13 cellular contexts compared by ENCODE assay signal in genomic region chr14:100342195-100342594, GRCh38. TPM values are rescaled to one million over a fixed set of nuclear protein-coding genes. Genes with fewer than 3 reads are reported as not detected.
DNase-seq lines count a peak whose midpoint lies in the region; ATAC-seq and TF ChIP-seq lines count a peak whose summit lies in the region.
"Had no signal": no experiment of that assay in that cellular context is flagged by ENCODE, and none has a peak within 500 bp of the region (broad histone marks: within the 10 kb centered on the region; RNA-seq: fewer than 3 reads in every experiment).

No MANE protein-coding gene starts in this region.

- no peaks in the 10 kb centered on the region for H3K9me3 Mint-ChIP-seq in activated naive CD4-positive, alpha-beta T cell treated with anti-CD3 and anti-CD28 coated beads, Interleukin-2, amount 50 U/mL, for 72 hours
- no peaks in the 10 kb centered on the region for H3K9me3 Mint-ChIP-seq in brain
- H3K9me3 Mint-ChIP-seq: IgD-negative memory B cell had no signal

- H3K4me3 Mint-ChIP-seq in brain, result no peak overlapping the region

- H3K27me3 ChIP-seq in muscle layer of duodenum (ENCODE audit: low read depth, low read length), result no peaks in the 10 kb centered on the region
- no peaks in the 10 kb centered on the region for H3K27me3 ChIP-seq in tibial artery

- H3K4me1 ChIP-seq in muscle layer of duodenum (ENCODE audit: control insufficient read depth in 1 of 2, insufficient read depth in 2 of 2, low read length in 2 of 2) (peaks cover 7 to 15% of the 10 kb centered on the region in 2 donors), tibial artery (peaks cover 0 to 23% (median 16%) of the 10 kb centered on the region in 4 donors)

- ATAC-seq in activated naive CD4-positive, alpha-beta T cell treated with anti-CD3 and anti-CD28 coated beads, Interleukin-2, amount 50 U/mL, for 72 hours, result peak in 1 of 2 donors; percentile 17

- no peak overlapping the region for H3K4me3 ChIP-seq in muscle layer of duodenum (ENCODE audit: low read depth in 1 of 2, low read length in 2 of 2)
- no peak overlapping the region for H3K4me3 ChIP-seq in tibial artery

- DNase-seq in activated naive CD4-positive, alpha-beta T cell treated with anti-CD3 and anti-CD28 coated beads, Interleukin-2, amount 50 U/mL, for 72 hours (ENCODE audit: low spot score in 2 of 2), result no peak
- no peak for DNase-seq in activated naive CD4-positive, alpha-beta T cell treated with anti-CD3 and anti-CD28 coated beads, Interleukin-2, amount 50 U/mL, for 16 hours
- DNase-seq in tibial artery, result no peak
- DNase-seq in NCI-H128 (lab: John Stamatoyannopoulos, UW; ENCODE audit: unreplicated experiment), result no peak
- DNase-seq in amniotic stem cell (lab: John Stamatoyannopoulos, UW), result no peak
- DNase-seq in GDM1 (lab: John Stamatoyannopoulos, UW), result no peak
- DNase-seq: activated T-cell treated with anti-CD3 and anti-CD28 coated beads, Interleukin-2, amount 50 U/mL, for 48 hours; effector CD8-positive, alpha-beta T cell; NCI-H2081 treated with DMSO at 0.1 percent for 48 hours had no signal

- peaks cover 48 to 52% of the 10 kb centered on the region in 2 donors for H3K36me3 Mint-ChIP-seq in activated naive CD4-positive, alpha-beta T cell treated with anti-CD3 and anti-CD28 coated beads, Interleukin-2, amount 50 U/mL, for 72 hours
- H3K36me3 Mint-ChIP-seq in brain, result peaks cover 82% of the 10 kb centered on the region

- H3K36me3 ChIP-seq in muscle layer of duodenum (ENCODE audit: control insufficient read depth in 1 of 2, insufficient read depth in 2 of 2, low read length in 2 of 2), result peaks cover 26 to 29% of the 10 kb centered on the region in 2 donors
- peaks cover 5 to 47% (median 31%) of the 10 kb centered on the region in 3 donors for H3K36me3 ChIP-seq in tibial artery

- TF ChIP-seq CTCF in brain (conservative IDR thresholded peaks at IDR 0.05), result no peak
- TF ChIP-seq CTCF in tibial artery (IDR thresholded peaks at IDR 0.05), result no peak

- peaks cover 20% of the 10 kb centered on the region for H3K4me1 Mint-ChIP-seq in brain

- no peaks in the 10 kb centered on the region for H3K27me3 Mint-ChIP-seq in brain
- H3K27me3 Mint-ChIP-seq: IgD-negative memory B cell had no signal

- H3K27ac Mint-ChIP-seq in activated naive CD4-positive, alpha-beta T cell treated with anti-CD3 and anti-CD28 coated beads, Interleukin-2, amount 50 U/mL, for 72 hours, result peak overlapping the region; percentile 91 to 92
- H3K27ac Mint-ChIP-seq in brain, result peak overlapping the region in 3 of 5 experiments; percentile 26 to 96 (median 95)

- H3K9me3 ChIP-seq in muscle layer of duodenum (ENCODE audit: control insufficient read depth in 1 of 2, low read length in 2 of 2), result no peaks in the 10 kb centered on the region
- H3K9me3 ChIP-seq in tibial artery, result no peaks in the 10 kb centered on the region

- H3K27ac ChIP-seq in muscle layer of duodenum (ENCODE audit: low read length), result peak overlapping the region; percentile 87
- peak overlapping the region; percentile 77 to 78 for H3K27ac ChIP-seq in tibial artery

- intact Hi-C loops in tibial artery (cut with DNase I; ENCODE audit: low total_unique reads), result no loop called here

RNA-seq across cellular contexts. Expression of gene SLC25A47, which starts 19.1 kb away (rescaled TPM):
- under 1 TPM in 1 of 2 donors, not detected in 1; 0.23 TPM for total RNA-seq in activated naive CD4-positive, alpha-beta T cell treated with anti-CD3 and anti-CD28 coated beads, Interleukin-2, amount 50 U/mL, for 72 hours
- 0.27 TPM for polyA plus RNA-seq in brain (ENCODE audit: insufficient read depth, low read depth, low replicate concordance)
- total RNA-seq: T-helper 2 cell treated with Interferon-gamma antibody and Interleukin-4, amounts not matched to agents 100 ng/mL and 5 ng/mL, for 36 hours had no signal
- polyA plus RNA-seq: IgD-negative memory B cell had no signal

RNA-seq across cellular contexts. Expression of gene WDR25, which starts 34.1 kb away (rescaled TPM):
- 1 to 10 TPM; 3.6 to 7.4 TPM for total RNA-seq in activated naive CD4-positive, alpha-beta T cell treated with anti-CD3 and anti-CD28 coated beads, Interleukin-2, amount 50 U/mL, for 72 hours
- 22.8 TPM for polyA plus RNA-seq in brain (ENCODE audit: insufficient read depth, low read depth, low replicate concordance)

RNA-seq across cellular contexts. Expression of gene SLC25A29, which starts 36.0 kb away (rescaled TPM):
- total RNA-seq in activated naive CD4-positive, alpha-beta T cell treated with anti-CD3 and anti-CD28 coated beads, Interleukin-2, amount 50 U/mL, for 72 hours, result 1 to 10 TPM; 8.5 to 8.9 TPM
- polyA plus RNA-seq in brain (ENCODE audit: insufficient read depth, low read depth, low replicate concordance), result 50.1 TPM
